In genomic region chr17:26937750-26938322, GRCh38 we compare ENCODE assay signal across 7 cellular contexts.
DNase-seq lines count a peak whose midpoint lies in the region; ATAC-seq and TF ChIP-seq lines count a peak whose summit lies in the region.
"Not testable (repeated sequence)": the region's sequence is repeated elsewhere in the genome, so short reads cannot be mapped to it uniquely, and the experiment has no call there.

No MANE protein-coding gene starts in this region.

- not testable (repeated sequence) for H3K4me1 Mint-ChIP-seq in T-helper 17 cell; naive thymus-derived CD4-positive, alpha-beta T cell; stimulated activated memory B cell treated with anti-CD40 and anti-IgM and Interleukin-4, amounts not matched to agents 10 μg/mL and 1 μg/mL and 100 μg/mL, for 72 hours

- not testable (repeated sequence) for H3K9me3 Mint-ChIP-seq in naive thymus-derived CD4-positive, alpha-beta T cell; stimulated activated memory B cell treated with anti-CD40 and anti-IgM and Interleukin-4, amounts not matched to agents 10 μg/mL and 1 μg/mL and 100 μg/mL, for 72 hours

- intact Hi-C loops in naive thymus-derived CD4-positive, alpha-beta T cell (cut with micrococcal nuclease) = not testable (repeated sequence)

- H3K27ac Mint-ChIP-seq in T-helper 17 cell; naive thymus-derived CD4-positive, alpha-beta T cell; stimulated activated memory B cell treated with anti-CD40 and anti-IgM and Interleukin-4, amounts not matched to agents 10 μg/mL and 1 μg/mL and 100 μg/mL, for 72 hours: not testable (repeated sequence)

- H3K9me3 ChIP-seq in T-helper 17 cell (ENCODE audit: control insufficient read depth, low read length, poor library complexity, severe bottlenecking) (peaks cover 23% of the 10 kb centered on the region), gastroesophageal sphincter (peaks cover 0 to 53% (median 0%) of the 10 kb centered on the region in 3 donors), iPS-18c (ENCODE audit: control insufficient read depth, insufficient read depth, low read length) (peaks cover 43% of the 10 kb centered on the region)
- H3K9me3 ChIP-seq in naive thymus-derived CD4-positive, alpha-beta T cell (ENCODE audit: control insufficient read depth in 2 of 3, low read length in 3 of 3) = peaks cover 0 to 52% (median 4%) of the 10 kb centered on the region in 3 experiments

- H3K27me3 Mint-ChIP-seq in T-helper 17 cell; naive thymus-derived CD4-positive, alpha-beta T cell; stimulated activated memory B cell treated with anti-CD40 and anti-IgM and Interleukin-4, amounts not matched to agents 10 μg/mL and 1 μg/mL and 100 μg/mL, for 72 hours: not testable (repeated sequence)

- POLR2A ChIA-PET in naive thymus-derived CD4-positive, alpha-beta T cell (lab: Charles Lee) = not testable (repeated sequence)

- not testable (repeated sequence) for TF ChIP-seq CTCF in gastroesophageal sphincter (IDR thresholded peaks at IDR 0.05)

- not testable (repeated sequence) for H3K4me3 Mint-ChIP-seq in T-helper 17 cell; naive thymus-derived CD4-positive, alpha-beta T cell; stimulated activated memory B cell treated with anti-CD40 and anti-IgM and Interleukin-4, amounts not matched to agents 10 μg/mL and 1 μg/mL and 100 μg/mL, for 72 hours

- DNase-seq in T-helper 17 cell; naive thymus-derived CD4-positive, alpha-beta T cell: not testable (repeated sequence)

- ATAC-seq in GM18867 (IDR thresholded peaks at IDR 0.05; ENCODE audit: unreplicated experiment) (peak; percentile 50), HG02885 (IDR thresholded peaks at IDR 0.05; ENCODE audit: poor library complexity, unreplicated experiment) (peak; percentile 63), T-helper 17 cell (peak; percentile 21), gastroesophageal sphincter (peak; percentile 73)
- peak; percentile 66 for ATAC-seq in naive thymus-derived CD4-positive, alpha-beta T cell
- peak; percentile 68 for ATAC-seq in stimulated activated memory B cell treated with anti-CD40 and anti-IgM and Interleukin-4, amounts not matched to agents 10 μg/mL and 1 μg/mL and 100 μg/mL, for 72 hours

- H3K36me3 ChIP-seq in gastroesophageal sphincter; naive thymus-derived CD4-positive, alpha-beta T cell (ENCODE audit: control insufficient read depth in 2 of 3, insufficient read depth in 3 of 3, low read length in 3 of 3): not testable (repeated sequence)

- H3K4me3 ChIP-seq in gastroesophageal sphincter; naive thymus-derived CD4-positive, alpha-beta T cell (ENCODE audit: low read length): not testable (repeated sequence)
- peak overlapping the region; percentile 5; the same call in 1 of the 2 replicates for H3K4me3 ChIP-seq in iPS-18c (ENCODE audit: insufficient read depth, low read depth, low read length)

- CTCF ChIA-PET in naive thymus-derived CD4-positive, alpha-beta T cell (lab: Charles Lee) = not testable (repeated sequence)

- WGBS in gastroesophageal sphincter (ENCODE audit: low coverage in 1 of 2), 2 donors = 0 to 27% methylated on average over 1 of the region's 1 CpG

- not testable (repeated sequence) for TF ChIP-seq POLR2A in gastroesophageal sphincter (IDR thresholded peaks at IDR 0.05)

- not testable (repeated sequence) for H3K36me3 Mint-ChIP-seq in T-helper 17 cell (ENCODE audit: low read depth); naive thymus-derived CD4-positive, alpha-beta T cell; stimulated activated memory B cell treated with anti-CD40 and anti-IgM and Interleukin-4, amounts not matched to agents 10 μg/mL and 1 μg/mL and 100 μg/mL, for 72 hours

- H3K27ac ChIP-seq in gastroesophageal sphincter; naive thymus-derived CD4-positive, alpha-beta T cell (ENCODE audit: low read depth, low read length): not testable (repeated sequence)

- not testable (repeated sequence) for TF ChIP-seq EP300 in gastroesophageal sphincter (IDR thresholded peaks at IDR 0.05)

- H3K27me3 ChIP-seq in gastroesophageal sphincter; naive thymus-derived CD4-positive, alpha-beta T cell (ENCODE audit: control insufficient read depth in 2 of 2, insufficient read depth in 2 of 2, low read length in 2 of 2): not testable (repeated sequence)

- H3K4me1 ChIP-seq in gastroesophageal sphincter; naive thymus-derived CD4-positive, alpha-beta T cell (ENCODE audit: control insufficient read depth in 2 of 2, insufficient read depth in 2 of 2, low read length in 2 of 2): not testable (repeated sequence)

Comparison
In these comparisons a context has a peak if more than half of its experiments do, and no peak if none do; other contexts are left out.
1. ATAC-seq: peak in every context shown above with its lines; median percentile 73 in gastroesophageal sphincter; 68 in stimulated activated memory B cell treated with anti-CD40 and anti-IgM and Interleukin-4, amounts not matched to agents 10 μg/mL and 1 μg/mL and 100 μg/mL, for 72 hours; 66 in naive thymus-derived CD4-positive, alpha-beta T cell; 63 in HG02885; 50 in GM18867; 21 in T-helper 17 cell.